ENCODE assay signal across 8 cellular contexts in the genomic region with DNA sequence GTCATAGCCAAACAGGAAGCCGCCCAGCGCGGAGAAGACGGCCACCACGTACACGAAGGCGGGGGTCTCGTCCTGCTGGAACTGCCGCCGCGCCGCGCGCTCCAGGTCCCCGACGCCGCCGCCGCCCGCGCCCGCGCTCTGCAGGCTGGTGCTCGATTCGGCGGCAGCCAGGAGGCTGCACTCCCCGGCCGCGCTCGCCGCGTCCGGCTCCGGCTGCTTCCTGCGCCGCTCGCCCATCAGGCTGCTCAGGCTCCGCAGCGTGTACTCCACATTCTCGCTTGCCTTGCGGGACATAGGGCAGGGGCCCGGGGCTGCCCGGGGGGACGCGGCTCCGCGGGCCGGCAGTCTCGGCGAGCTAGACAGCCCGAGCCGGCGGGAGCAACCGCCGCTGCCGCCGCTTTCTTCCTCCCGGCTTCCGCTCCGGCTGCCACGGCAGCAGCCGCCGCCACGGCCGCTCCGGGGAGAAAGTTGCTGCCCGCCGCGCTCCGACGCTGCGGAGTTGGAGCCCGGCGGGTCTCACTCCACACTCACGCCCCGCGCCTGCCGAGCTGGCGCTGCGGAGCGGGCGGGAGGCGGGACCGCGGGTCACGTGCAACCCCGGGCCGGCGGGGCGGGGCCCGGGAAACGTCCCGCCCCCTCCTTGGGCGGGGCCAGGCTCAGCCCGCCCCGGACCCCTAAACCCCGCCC. TPM values are rescaled to one million over a fixed set of nuclear protein-coding genes. Genes with fewer than 3 reads are reported as not detected.
A peak's percentile ranks its signal among the peaks of the same experiment; 100 is the strongest.
DNase-seq lines count a peak whose midpoint lies in the region; ATAC-seq and TF ChIP-seq lines count a peak whose summit lies in the region.

A gene (minus strand): TSS at position 567 of the 687 bp plus-strand sequence. CDS start 273 bp downstream, at position 294.

- H3K9me3 ChIP-seq in WERI-Rb-1 (ENCODE audit: severe bottlenecking): peaks cover 3% of the 10 kb centered on the region
- H3K9me3 ChIP-seq in mammary epithelial cell (replicated peaks; ENCODE audit: insufficient read depth, low read length): no peaks in the 10 kb centered on the region

- peak within 1 kb of the TSS; percentile 95 for H2AFZ ChIP-seq in mammary epithelial cell (ENCODE audit: low read depth, low read length)

- H4K20me1 ChIP-seq in mammary epithelial cell (ENCODE audit: insufficient read depth, low read length): no peaks in the 10 kb centered on the region

- dilution Hi-C loops in mammary epithelial cell (cut with HindIII; ENCODE audit: low sequenced_read_pairs): loop anchor here (25.0 kb wide), 1 partner anchor 343 kb away; no protein-coding TSS in a partner anchor

- intact Hi-C loops in mammary epithelial cell (cut with micrococcal nuclease): loop anchor here (2.0 to 10.0 kb wide), 2 partner anchors 207 to 521 kb away; no protein-coding TSS in a partner anchor

- 2% methylated on average over 14 of the region's 97 CpGs for WGBS in mammary epithelial cell (ENCODE audit: low coverage, missing lambda C conversion rate)

- no TSS peak for BruUV-seq in mammary epithelial cell (replicated peaks; lab: Mats Ljungman, UMichigan)

- CTCF ChIA-PET in mammary epithelial cell (lab: Charles Lee; ENCODE audit: low non-redundant PET): interaction anchor here (0.6 to 1.4 kb wide), 2 partner anchors 94 to 148 kb away, joined by 4 to 7 read pairs; no protein-coding TSS in a partner anchor

- H3K9ac ChIP-seq in mammary epithelial cell (ENCODE audit: insufficient read depth, low read length): no peak within 1 kb of the TSS

- ATAC-seq in HG02840 (IDR thresholded peaks at IDR 0.05; ENCODE audit: low FRiP score, unreplicated experiment): peak; percentile 84

- H3K36me3 ChIP-seq in WERI-Rb-1 (no peaks in the 10 kb centered on the region; the same call in 1 of the 2 replicates), mammary epithelial cell (ENCODE audit: insufficient read depth, low read length) (no peaks in the 10 kb centered on the region)

- in situ Hi-C loops in mammary epithelial cell (cut with MboI; ENCODE audit: low sequenced_read_pairs in 2 of 2): loop anchor here in 1 of 2 donors (5.0 to 25.0 kb wide), 2 partner anchors 93 to 343 kb away; no protein-coding TSS in a partner anchor

- TF ChIP-seq CTCF in WERI-Rb-1 (IDR thresholded peaks at IDR 0.05; ENCODE audit: low read depth, low read length): no peak
- TF ChIP-seq CTCF in mammary epithelial cell (conservative IDR thresholded peaks at IDR 0.05 in 1 of 2, IDR thresholded peaks at IDR 0.05 in 1 of 2; ENCODE audit: extremely low read depth in 1 of 2, insufficient read depth in 1 of 2, low read depth in 1 of 2, low read length in 2 of 2): no peak

- peak within 1 kb of the TSS; percentile 65 for H3K4me3 ChIP-seq in WERI-Rb-1 (ENCODE audit: low read depth, low read length)
- H3K4me3 ChIP-seq in mammary epithelial cell (replicated peaks in 1 of 3; ENCODE audit: insufficient read depth in 1 of 3, low read depth in 2 of 3, low read length in 3 of 3): peak within 1 kb of the TSS; percentile 71 to 88 (median 77)

- peaks cover 3% of the 10 kb centered on the region for H3K27me3 ChIP-seq in WERI-Rb-1 (ENCODE audit: insufficient read depth, low read depth, severe bottlenecking)
- no peaks in the 10 kb centered on the region for H3K27me3 ChIP-seq in mammary epithelial cell (ENCODE audit: insufficient read depth, low read length)

- peaks cover 18% of the 10 kb centered on the region for H3K4me1 ChIP-seq in mammary epithelial cell (ENCODE audit: insufficient read depth, low read length)

- H3K79me2 ChIP-seq in mammary epithelial cell (ENCODE audit: insufficient read depth, low read length): peaks cover 8% of the 10 kb centered on the region

- H3K27ac ChIP-seq in WERI-Rb-1 (peak within 1 kb of the TSS; percentile 51), mammary epithelial cell (ENCODE audit: insufficient read depth, low read depth, low read length) (no peak within 1 kb of the TSS)

- DNase-seq in NCI-H187 (lab: John Stamatoyannopoulos, UW) (peak; percentile 38 to 65), NCI-H187 treated with DMSO at 0.1 percent for 48 hours (lab: John Stamatoyannopoulos, UW) (no peak), NCI-H2081 (lab: John Stamatoyannopoulos, UW) (peak; percentile 69 to 75), WERI-Rb-1 (peak; percentile 67), mammary epithelial cell (peak; percentile 68), iris pigment epithelial cell (ENCODE audit: low read depth) (peak; percentile 64)
- peak; percentile 49 to 53 for DNase-seq in stimulated activated CD4-positive, alpha-beta T cell treated with anti-CD3 and anti-CD28 coated beads, Interleukin-12 subunit alpha, Interleukin-12 subunit beta, amount 100 ng/mL, for 24 hours (ENCODE audit: low read depth in 2 of 2)

- peak within 1 kb of the TSS; percentile 96 for H3K4me2 ChIP-seq in mammary epithelial cell (ENCODE audit: insufficient read depth, low read depth, low read length)

RNA-seq across cellular contexts. Expression of the gene that starts here (rescaled TPM):
- 10 to 100 TPM in 1 of 2 donors, 1 to 10 TPM in 1; 4.8 to 10.7 TPM for total RNA-seq in mammary epithelial cell
- 1.7 TPM for polyA plus RNA-seq in mammary epithelial cell
- polyA minus RNA-seq in mammary epithelial cell: 12.5 TPM
